In genomic region chr7:140924019-140924820, GRCh38 we compare ENCODE assay signal across 8 cellular contexts. TPM values are rescaled to one million over a fixed set of nuclear protein-coding genes. Genes with fewer than 3 reads are reported as not detected.
DNase-seq lines count a peak whose midpoint lies in the region; ATAC-seq and TF ChIP-seq lines count a peak whose summit lies in the region.

No MANE protein-coding gene starts in this region.

- no peaks in the 10 kb centered on the region for H3K9me3 ChIP-seq in HUES6 (ENCODE audit: control insufficient read depth, insufficient read depth, low read depth, low read length)
- H3K9me3 ChIP-seq in Peyer's patch, result no peaks in the 10 kb centered on the region

- peaks cover 21% of the 10 kb centered on the region for H3K27me3 Mint-ChIP-seq in nephron progenitor cell (ENCODE audit: low read depth, poor library complexity)
- H3K27me3 Mint-ChIP-seq in stimulated activated naive CD8-positive, alpha-beta T cell treated with anti-CD3 and anti-CD28 coated beads, Interleukin-15, amount 100 ng/mL, for 72 hours, result no peaks in the 10 kb centered on the region

- H3K9ac ChIP-seq in HUES6 (ENCODE audit: low read length), result peak overlapping the region; percentile 90

- H3K4me1 ChIP-seq in HUES6 (ENCODE audit: control insufficient read depth, insufficient read depth, low read length) (no peaks in the 10 kb centered on the region; the same call in 1 of the 2 replicates), Peyer's patch (peaks cover 0 to 13% (median 0%) of the 10 kb centered on the region in 4 donors)

- no peak overlapping the region for H3K4me3 Mint-ChIP-seq in nephron progenitor cell
- H3K4me3 Mint-ChIP-seq in stimulated activated naive CD8-positive, alpha-beta T cell treated with anti-CD3 and anti-CD28 coated beads, Interleukin-15, amount 100 ng/mL, for 72 hours, result no peak overlapping the region

- peak; percentile 88 for ATAC-seq in GM21447 (IDR thresholded peaks at IDR 0.05; ENCODE audit: unreplicated experiment)
- ATAC-seq in stimulated activated naive CD8-positive, alpha-beta T cell treated with anti-CD3 and anti-CD28 coated beads, Interleukin-15, amount 100 ng/mL, for 72 hours, result peak; percentile 82

- H3K27me3 ChIP-seq in HUES6 (ENCODE audit: control insufficient read depth, insufficient read depth, low read length) (no peaks in the 10 kb centered on the region), Peyer's patch (no peaks in the 10 kb centered on the region)

- H3K36me3 Mint-ChIP-seq in nephron progenitor cell (ENCODE audit: low read depth), result peaks cover 15% of the 10 kb centered on the region

- no peaks in the 10 kb centered on the region for H3K36me3 ChIP-seq in HUES6 (ENCODE audit: control insufficient read depth, insufficient read depth, low read length)
- H3K36me3 ChIP-seq in Peyer's patch, result no peaks in the 10 kb centered on the region

- no peak overlapping the region for H3K27ac Mint-ChIP-seq in nephron progenitor cell
- no peak overlapping the region for H3K27ac Mint-ChIP-seq in stimulated activated naive CD8-positive, alpha-beta T cell treated with anti-CD3 and anti-CD28 coated beads, Interleukin-15, amount 100 ng/mL, for 72 hours

- H3K27ac ChIP-seq in HUES6 (ENCODE audit: low read depth, low read length) (peak overlapping the region; percentile 99), Peyer's patch (peak overlapping the region; percentile 92 to 98 (median 97))

- TF ChIP-seq POLR2A in Peyer's patch (IDR thresholded peaks at IDR 0.05), result peak in 1 of 2 donors; percentile 39

- H3K4me3 ChIP-seq in HUES6 (ENCODE audit: low read depth, low read length) (peak overlapping the region; percentile 89), Peyer's patch (peak overlapping the region; percentile 89 to 99 (median 93)), fibroblast of pulmonary artery (replicated peaks; ENCODE audit: low read depth, low read length) (peak overlapping the region; percentile 67)

- TF ChIP-seq CTCF in Peyer's patch (IDR thresholded peaks at IDR 0.05) (peak in 3 of 6 experiments; percentile 6 to 36 (median 30)), fibroblast of pulmonary artery (IDR thresholded peaks at IDR 0.05; ENCODE audit: low read length, missing control alignments) (peak; percentile 44), nephron progenitor cell (IDR thresholded peaks at IDR 0.05) (peak; percentile 15)

- peaks cover 25% of the 10 kb centered on the region for H3K9me3 Mint-ChIP-seq in nephron progenitor cell
- peaks cover 0 to 6% of the 10 kb centered on the region in 2 donors for H3K9me3 Mint-ChIP-seq in stimulated activated naive CD8-positive, alpha-beta T cell treated with anti-CD3 and anti-CD28 coated beads, Interleukin-15, amount 100 ng/mL, for 72 hours

- DNase-seq in DMS53 (lab: John Stamatoyannopoulos, UW) (peak; percentile 92), Peyer's patch (peak; percentile 73 to 86 (median 83)), fibroblast of pulmonary artery (ENCODE audit: low read depth) (peak; percentile 59), nephron progenitor cell (peak; percentile 85)
- DNase-seq in activated T-helper 1 cell treated with anti-CD3 and anti-CD28 coated beads, Interleukin-2, amount 50 U/mL, for 16 hours (ENCODE audit: low read depth in 1 of 2, low spot score in 1 of 2), result peak; percentile 46 to 63
- peak; percentile 74 to 81 for DNase-seq in stimulated activated naive CD8-positive, alpha-beta T cell treated with anti-CD3 and anti-CD28 coated beads, Interleukin-15, amount 100 ng/mL, for 72 hours

- no peaks in the 10 kb centered on the region for H3K4me1 Mint-ChIP-seq in nephron progenitor cell
- H3K4me1 Mint-ChIP-seq in stimulated activated naive CD8-positive, alpha-beta T cell treated with anti-CD3 and anti-CD28 coated beads, Interleukin-15, amount 100 ng/mL, for 72 hours, result peaks cover 12% of the 10 kb centered on the region

RNA-seq across cellular contexts. Expression of gene BRAF, which starts 0.5 kb away (rescaled TPM):
- 10 to 100 TPM; 26.3 to 97.4 (median 47.6) TPM for total RNA-seq in Peyer's patch

Comparison
In these comparisons a context has a peak if more than half of its experiments do, and no peak if none do; other contexts are left out.
1. Peak in every context shown above with its lines: DNase-seq, ATAC-seq, H3K4me3 ChIP-seq and H3K27ac ChIP-seq.